Comparison of ENCODE assay signal across 28 cellular contexts in the genomic region with DNA sequence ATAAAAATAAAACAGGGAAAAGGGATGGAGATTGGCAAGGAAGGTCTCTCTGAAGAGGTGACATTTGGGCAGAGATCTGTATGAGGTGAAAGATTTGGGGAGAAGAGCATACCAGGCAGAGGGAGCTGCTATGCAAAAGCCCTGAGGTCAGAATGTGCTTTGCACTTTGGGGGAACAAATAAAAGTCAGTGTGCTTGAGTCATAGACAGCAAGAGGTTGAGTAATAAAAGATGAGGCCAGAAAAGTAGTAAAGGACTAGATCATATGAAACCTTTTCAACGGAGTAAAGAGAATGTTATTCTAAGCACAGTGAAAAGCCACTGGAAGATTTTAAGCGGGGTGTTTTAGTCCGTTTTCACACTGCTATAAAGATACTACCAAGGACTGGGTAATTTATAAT.
"Had no signal": no experiment of that assay in that cellular context is flagged by ENCODE, and none has a peak within 500 bp of the region (broad histone marks: within the 10 kb centered on the region; RNA-seq: fewer than 3 reads in every experiment).

No MANE protein-coding gene starts in this region.

- H3K4me1 ChIP-seq: ascending aorta, body of pancreas, Peyer's patch, SJCRH30 had no signal

- H3K27me3 Mint-ChIP-seq: activated CD4-positive, alpha-beta T cell treated with anti-CD3 and anti-CD28 coated beads for 36 hours; activated naive CD8-positive, alpha-beta T cell treated with anti-CD3 and anti-CD28 coated beads, Interleukin-2, amount 10 ng/mL, durations not matched to agents 7 days and 5 days had no signal

- H3K27ac ChIP-seq: ascending aorta, body of pancreas, cardiac muscle cell, Peyer's patch, RWPE1, SJCRH30, WERI-Rb-1 had no signal

- DNase-seq: activated CD4-positive, alpha-beta T cell treated with anti-CD3 and anti-CD28 coated beads for 36 hours; activated CD4-positive, alpha-beta T cell treated with anti-CD3 and anti-CD28 coated beads, Interleukin-2, amount 50 U/mL, for 4 hours; activated CD8-positive, alpha-beta memory T cell treated with anti-CD3 and anti-CD28 coated beads, Interleukin-2, amount 50 U/mL, for 48 hours; activated CD8-positive, alpha-beta T cell treated with anti-CD3 and anti-CD28 coated beads, Interleukin-2, amount 10 ng/mL, durations not matched to agents 7 days and 5 days; activated naive CD4-positive, alpha-beta T cell treated with anti-CD3 and anti-CD28 coated beads, Interleukin-2, amount 50 U/mL, for 16 hours; activated naive CD8-positive, alpha-beta T cell treated with anti-CD3 and anti-CD28 coated beads, Interleukin-2, amount 10 ng/mL, durations not matched to agents 7 days and 5 days; activated T-cell treated with anti-CD3 and anti-CD28 coated beads, Interleukin-2, amount 50 U/mL, for 1 hour; amniotic stem cell; body of pancreas; Karpas-422; NCI-H1092; NCI-H1417; NCI-H1930; NCI-H2107; NCI-H345; NCI-H510A; NCI-H526 treated with DMSO at 0.1 percent for 48 hours; NCI-H82; Peyer's patch; Right ventricle myocardium superior; SJCRH30; SK-N-SH; T-helper 1 cell; WERI-Rb-1 had no signal

- H3K9me2 ChIP-seq: SK-N-SH had no signal

- H3K36me3 ChIP-seq: ascending aorta, cardiac muscle cell, Peyer's patch, SJCRH30, WERI-Rb-1 had no signal

- H3K4me1 Mint-ChIP-seq: activated CD4-positive, alpha-beta T cell treated with anti-CD3 and anti-CD28 coated beads for 36 hours; activated naive CD8-positive, alpha-beta T cell treated with anti-CD3 and anti-CD28 coated beads, Interleukin-2, amount 10 ng/mL, durations not matched to agents 7 days and 5 days had no signal

- H3K27me3 ChIP-seq: ascending aorta, body of pancreas, cardiac muscle cell, Peyer's patch, SJCRH30 had no signal

- H3K27ac Mint-ChIP-seq: activated CD4-positive, alpha-beta T cell treated with anti-CD3 and anti-CD28 coated beads for 36 hours; activated CD8-positive, alpha-beta T cell treated with anti-CD3 and anti-CD28 coated beads, Interleukin-2, amount 10 ng/mL, durations not matched to agents 7 days and 5 days; activated naive CD8-positive, alpha-beta T cell treated with anti-CD3 and anti-CD28 coated beads, Interleukin-2, amount 10 ng/mL, durations not matched to agents 7 days and 5 days had no signal

- ATAC-seq: activated CD4-positive, alpha-beta T cell treated with anti-CD3 and anti-CD28 coated beads for 36 hours; activated CD8-positive, alpha-beta T cell treated with anti-CD3 and anti-CD28 coated beads, Interleukin-2, amount 10 ng/mL, durations not matched to agents 7 days and 5 days; body of pancreas; K562 had no signal

- H3K9me3 Mint-ChIP-seq: activated naive CD8-positive, alpha-beta T cell treated with anti-CD3 and anti-CD28 coated beads, Interleukin-2, amount 10 ng/mL, durations not matched to agents 7 days and 5 days had no signal

- H3K4me2 ChIP-seq: SK-N-SH had no signal

- H3K4me3 Mint-ChIP-seq: activated CD4-positive, alpha-beta T cell treated with anti-CD3 and anti-CD28 coated beads for 36 hours; activated CD8-positive, alpha-beta T cell treated with anti-CD3 and anti-CD28 coated beads, Interleukin-2, amount 10 ng/mL, durations not matched to agents 7 days and 5 days; activated naive CD8-positive, alpha-beta T cell treated with anti-CD3 and anti-CD28 coated beads, Interleukin-2, amount 10 ng/mL, durations not matched to agents 7 days and 5 days had no signal

- FAIRE-seq: K562 had no signal

- H3K36me3 Mint-ChIP-seq: activated naive CD8-positive, alpha-beta T cell treated with anti-CD3 and anti-CD28 coated beads, Interleukin-2, amount 10 ng/mL, durations not matched to agents 7 days and 5 days had no signal

- H3K4me3 ChIP-seq: ascending aorta, body of pancreas, cardiac muscle cell, K562, Peyer's patch, SJCRH30 had no signal
